18 cellular contexts compared by ENCODE assay signal in the genomic region with DNA sequence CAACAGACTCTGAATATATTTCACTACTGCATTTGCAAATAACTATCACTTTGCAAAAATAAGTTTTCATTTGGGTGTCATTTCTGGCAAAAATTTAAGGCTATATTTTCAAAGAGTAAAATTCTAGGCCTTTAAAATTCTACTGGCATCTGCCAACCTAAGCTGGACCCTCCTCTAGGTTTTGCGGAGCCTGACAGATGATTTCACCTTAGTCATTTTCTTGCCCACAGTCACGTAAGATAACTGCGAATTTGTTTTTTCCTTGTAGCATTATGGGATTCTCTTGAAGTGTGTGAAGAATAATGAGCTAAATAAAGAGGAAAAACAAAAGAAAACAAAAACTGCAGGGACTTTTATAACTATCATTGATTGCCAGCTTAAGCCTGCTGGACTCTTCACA. TPM values are rescaled to one million over a fixed set of nuclear protein-coding genes. Genes with fewer than 3 reads are reported as not detected.
A peak's percentile ranks its signal among the peaks of the same experiment; 100 is the strongest.
DNase-seq lines count a peak whose midpoint lies in the region; ATAC-seq and TF ChIP-seq lines count a peak whose summit lies in the region.
"Had no signal": no experiment of that assay in that cellular context is flagged by ENCODE, and none has a peak within 500 bp of the region (broad histone marks: within the 10 kb centered on the region; RNA-seq: fewer than 3 reads in every experiment).

No MANE protein-coding gene starts in this region.

- H3K27me3 ChIP-seq in heart left ventricle: peaks cover 0 to 8% (median 0%) of the 10 kb centered on the region in 9 donors
- H3K27me3 ChIP-seq in upper lobe of right lung: no peaks in the 10 kb centered on the region

- peak overlapping the region; percentile 29 for H3K4me3 Mint-ChIP-seq in osteocyte (ENCODE audit: unreplicated experiment)

- no peak for TF ChIP-seq POLR2A in heart left ventricle (IDR thresholded peaks at IDR 0.05)

- ATAC-seq in heart left ventricle (no peak), Right ventricle myocardium inferior (no peak), upper lobe of right lung (no peak), mucosa of descending colon (no peak)
- ATAC-seq: A549, GM12878 had no signal

- H3K36me3 ChIP-seq in heart left ventricle: peaks cover 0 to 2% (median 0%) of the 10 kb centered on the region in 9 donors
- H3K36me3 ChIP-seq in upper lobe of right lung: no peaks in the 10 kb centered on the region
- H3K36me3 ChIP-seq in mucosa of descending colon (ENCODE audit: low read depth): no peaks in the 10 kb centered on the region
- H3K36me3 ChIP-seq: HAP-1 had no signal

- H3K9me3 ChIP-seq in heart left ventricle (no peaks in the 10 kb centered on the region), upper lobe of right lung (no peaks in the 10 kb centered on the region), mucosa of descending colon (no peaks in the 10 kb centered on the region)
- H3K9me3 ChIP-seq: A549, HAP-1 had no signal

- 51 to 61% (median 55%) methylated on average over 3 of the region's 3 CpGs for WGBS in heart left ventricle, 4 donors

- no peak for TF ChIP-seq CTCF in heart left ventricle (IDR thresholded peaks at IDR 0.05)
- TF ChIP-seq CTCF in coronary artery (IDR thresholded peaks at IDR 0.05): no peak
- TF ChIP-seq CTCF in osteocyte (IDR thresholded peaks at IDR 0.05): no peak
- no peak for TF ChIP-seq CTCF in upper lobe of right lung (IDR thresholded peaks at IDR 0.05)
- no peak for TF ChIP-seq CTCF in mucosa of descending colon (IDR thresholded peaks at IDR 0.05)

- H3K27me3 Mint-ChIP-seq in osteocyte (ENCODE audit: unreplicated experiment): no peaks in the 10 kb centered on the region

- intact Hi-C loops in heart left ventricle (cut with DNase I): loop anchor here in 1 of 10 donors (5.0 kb wide), 1 partner anchor 56 kb away; no protein-coding TSS in a partner anchor
- intact Hi-C loops in Right ventricle myocardium inferior (cut with DNase I): no loop called here
- intact Hi-C loops in upper lobe of right lung (cut with DNase I): no loop called here
- intact Hi-C loops in mucosa of descending colon (cut with DNase I, micrococcal nuclease): no loop called here

- H3K4me1 ChIP-seq in heart left ventricle (peaks cover 0 to 33% (median 2%) of the 10 kb centered on the region in 12 donors), upper lobe of right lung (no peaks in the 10 kb centered on the region), mucosa of descending colon (ENCODE audit: low read depth) (no peaks in the 10 kb centered on the region)
- H3K4me1 ChIP-seq: A549, HAP-1 had no signal

- H3K9me3 Mint-ChIP-seq in osteocyte (ENCODE audit: unreplicated experiment): no peaks in the 10 kb centered on the region

- H3K36me3 Mint-ChIP-seq in osteocyte (ENCODE audit: unreplicated experiment): peaks cover 8% of the 10 kb centered on the region

- DNase-seq in heart left ventricle (no peak), Right ventricle myocardium inferior (ENCODE audit: missing footprints) (no peak), coronary artery (ENCODE audit: low spot score) (no peak), osteocyte (ENCODE audit: extremely low spot score, unreplicated experiment) (no peak), upper lobe of right lung (no peak), NCI-H510A treated with DMSO at 0.1 percent for 48 hours (lab: John Stamatoyannopoulos, UW) (no peak), mucosa of descending colon (no peak)
- DNase-seq: C1 segment of cervical spinal cord, DND-41, NCI-H2081 treated with DMSO at 0.1 percent for 48 hours, NCI-H226, NCI-H69, PC-9 had no signal

- peak overlapping the region in 2 of 12 donors; percentile 22 to 35 for H3K27ac ChIP-seq in heart left ventricle
- peak overlapping the region in 1 of 2 donors; percentile 49 for H3K27ac ChIP-seq in coronary artery
- no peak overlapping the region for H3K27ac ChIP-seq in upper lobe of right lung
- H3K27ac ChIP-seq: A549, KMS-11, PC-9 had no signal

- peak overlapping the region in 9 of 12 donors; percentile 1 to 76 (median 21) for H3K4me3 ChIP-seq in heart left ventricle
- peak overlapping the region; percentile 47 for H3K4me3 ChIP-seq in coronary artery
- H3K4me3 ChIP-seq in upper lobe of right lung: peak overlapping the region; percentile 1
- no peak overlapping the region for H3K4me3 ChIP-seq in mucosa of descending colon
- H3K4me3 ChIP-seq: A549, GM12878, HAP-1, PC-9 had no signal

- H3K4me1 Mint-ChIP-seq in osteocyte (ENCODE audit: unreplicated experiment): peaks cover 55% of the 10 kb centered on the region

- peak overlapping the region; percentile 50 for H3K27ac Mint-ChIP-seq in osteocyte (ENCODE audit: unreplicated experiment)

RNA-seq across cellular contexts. Expression of gene MEOX2, which starts 7.8 kb away (rescaled TPM):
- 10 to 100 TPM in 6 of 9 donors, 1 to 10 TPM in 3; 5.0 to 17.1 (median 11.0) TPM for total RNA-seq in heart left ventricle
- polyA plus RNA-seq in heart left ventricle: 1 to 10 TPM; 5.1 to 6.8 TPM
- 9.0 TPM for total RNA-seq in Right ventricle myocardium inferior
- total RNA-seq in osteocyte: 24.5 and 24.8 TPM in 2 replicates
- 21.9 TPM for total RNA-seq in upper lobe of right lung
- 1 to 10 TPM in 2 of 3 donors, under 1 TPM in 1; 0.52 to 3.8 (median 1.3) TPM for total RNA-seq in mucosa of descending colon
- total RNA-seq: GM12878, M059J had no signal
- polyA plus RNA-seq: A549, GM12878 had no signal
